In genomic region chr3:25581335-25581734, GRCh38 we compare ENCODE assay signal across 19 cellular contexts.
"Had no signal": no experiment of that assay in that cellular context is flagged by ENCODE, and none has a peak within 500 bp of the region (broad histone marks: within the 10 kb centered on the region; RNA-seq: fewer than 3 reads in every experiment).

No MANE protein-coding gene starts in this region.

- H3K4me1 ChIP-seq: gastrocnemius medialis, thyroid gland had no signal

- H3K36me3 ChIP-seq: adrenal gland, gastrocnemius medialis had no signal

- H3K27ac ChIP-seq: dorsolateral prefrontal cortex, thyroid gland had no signal

- H3K9me3 ChIP-seq: adrenal gland, gastrocnemius medialis, thyroid gland had no signal

- H3K4me3 ChIP-seq: adrenal gland, dorsolateral prefrontal cortex, gastrocnemius medialis, thyroid gland had no signal

- DNase-seq: activated CD4-positive, CD25-positive, alpha-beta regulatory T cell treated with anti-CD3 and anti-CD28 coated beads, Interleukin-2, amount 50 U/mL, for 72 hours; activated CD8-positive, alpha-beta memory T cell treated with anti-CD3 and anti-CD28 coated beads for 24 hours; activated CD8-positive, alpha-beta memory T cell treated with anti-CD3 and anti-CD28 coated beads, Interleukin-2, amount 50 U/mL, for 48 hours; activated effector memory CD4-positive, alpha-beta T cell treated with anti-CD3 and anti-CD28 coated beads, Interleukin-2, amount 50 U/mL, for 16 hours; activated naive CD4-positive, alpha-beta T cell treated with anti-CD3 and anti-CD28 coated beads, Interleukin-2, amount 50 U/mL, for 16 hours; activated T-cell treated with anti-CD3 and anti-CD28 coated beads, Interleukin-2, amount 50 U/mL, for 48 hours; adrenal gland; dorsolateral prefrontal cortex; gastrocnemius medialis; head of caudate nucleus; immature natural killer cell; mesendoderm; natural killer cell; retina; stimulated activated CD4-positive, alpha-beta T cell treated with anti-CD3 and anti-CD28 coated beads, Interleukin-12 subunit alpha, Interleukin-12 subunit beta, amount 100 ng/mL, for 4 hours; stimulated activated CD4-positive, alpha-beta T cell treated with anti-CD3 and anti-CD28 coated beads, Interleukin-2, amount 100 ng/mL, for 24 hours; stimulated activated naive CD4-positive, alpha-beta T cell treated with Interleukin-2 at 50 U/mL for 16 hours; T-helper 1 cell; thyroid gland had no signal

- ATAC-seq: gastrocnemius medialis, natural killer cell had no signal

- H3K27me3 ChIP-seq: adrenal gland, dorsolateral prefrontal cortex, gastrocnemius medialis, thyroid gland had no signal
